In the genomic region with DNA sequence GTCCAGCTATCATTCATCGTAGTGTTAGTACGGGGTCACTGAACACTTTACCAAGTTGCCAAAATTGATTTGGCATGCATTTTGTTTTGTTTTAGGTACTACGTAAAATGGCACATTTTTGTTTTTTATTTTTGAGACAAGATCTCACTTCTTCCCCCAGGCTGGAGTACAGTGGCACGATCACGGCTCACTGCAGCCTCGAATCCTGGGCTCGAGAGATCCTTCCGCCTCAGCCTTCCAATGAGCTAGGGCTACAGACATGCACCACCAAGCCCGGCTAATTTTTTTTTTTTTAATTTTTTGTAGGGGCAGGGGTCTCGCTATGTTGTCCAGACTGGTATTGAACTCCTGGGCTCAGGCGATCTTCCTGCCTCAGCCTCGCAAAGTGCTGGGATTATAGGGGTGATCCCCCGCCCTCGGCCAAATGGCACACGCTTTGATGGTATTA, we compare ENCODE assay signal across 8 cellular contexts. TPM values are rescaled to one million over a fixed set of nuclear protein-coding genes. Genes with fewer than 3 reads are reported as not detected.
A peak's percentile ranks its signal among the peaks of the same experiment; 100 is the strongest.
DNase-seq lines count a peak whose midpoint lies in the region; ATAC-seq and TF ChIP-seq lines count a peak whose summit lies in the region.

No MANE protein-coding gene starts in this region.

- peaks cover 25 to 43% of the 10 kb centered on the region in 2 experiments for H3K79me1 ChIP-seq in IMR-90 (ENCODE audit: low read depth in 1 of 2, low read length in 2 of 2)

- H3K4ac ChIP-seq in IMR-90 (ENCODE audit: low read depth, low read length) = peak overlapping the region; percentile 79

- H4K91ac ChIP-seq in IMR-90 (ENCODE audit: insufficient read depth, low read depth, low read length) = peak overlapping the region; percentile 82

- peak overlapping the region; percentile 80 for H2AK9ac ChIP-seq in IMR-90 (replicated peaks; ENCODE audit: low read depth, low read length, poor library complexity)

- peak overlapping the region; percentile 79 for H2BK5ac ChIP-seq in IMR-90 (ENCODE audit: low read depth, low read length, poor library complexity, severe bottlenecking)

- in situ Hi-C loops in IMR-90 (cut with MboI; ENCODE audit: low sequenced_read_pairs) = no loop called here

- peak overlapping the region; percentile 96 for H2AFZ ChIP-seq in IMR-90 (replicated peaks; ENCODE audit: low read length, poor library complexity)

- TF ChIP-seq POLR2A in IMR-90 (IDR thresholded peaks at IDR 0.05; ENCODE audit: low read depth, low read length) = no peak

- H2BK20ac ChIP-seq in IMR-90 (ENCODE audit: low read depth, low read length) = no peak overlapping the region

- peak overlapping the region; percentile 86 to 94 for H3K27ac Mint-ChIP-seq in activated naive CD4-positive, alpha-beta T cell treated with anti-CD3 and anti-CD28 coated beads, Interleukin-2, amount 50 U/mL, for 72 hours

- peak overlapping the region; percentile 75 for H4K5ac ChIP-seq in IMR-90 (ENCODE audit: low read depth, low read length)

- peak overlapping the region; percentile 93 for H3K23ac ChIP-seq in IMR-90 (ENCODE audit: low read depth, low read length)

- peak overlapping the region; percentile 77 for H3K9ac ChIP-seq in IMR-90 (ENCODE audit: low read depth, low read length)

- H3K27me3 ChIP-seq in BJ (ENCODE audit: control insufficient read depth, insufficient read depth, low read length) = no peaks in the 10 kb centered on the region
- H3K27me3 ChIP-seq in IMR-90 (ENCODE audit: control insufficient read depth, insufficient read depth, low read length) = no peaks in the 10 kb centered on the region

- peak overlapping the region; percentile 57 for H3K18ac ChIP-seq in IMR-90 (ENCODE audit: low read depth, low read length)

- dilution Hi-C loops in IMR-90 (cut with HindIII; ENCODE audit: low sequenced_read_pairs, unreplicated experiment) = no loop called here

- no peaks in the 10 kb centered on the region for H4K20me1 ChIP-seq in IMR-90 (ENCODE audit: insufficient read depth, low read length)

- peaks cover 1% of the 10 kb centered on the region; the same call in 1 of the 2 replicates for H3K36me3 ChIP-seq in BJ (ENCODE audit: control insufficient read depth, insufficient read depth, low read length)
- H3K36me3 ChIP-seq in IMR-90 (ENCODE audit: control insufficient read depth, insufficient read depth, low read length) = peaks cover 7% of the 10 kb centered on the region

- TF ChIP-seq CTCF in BJ (IDR thresholded peaks at IDR 0.05; ENCODE audit: insufficient read depth, low read depth, low read length) = no peak
- TF ChIP-seq CTCF in IMR-90 (conservative IDR thresholded peaks at IDR 0.05; ENCODE audit: low read depth, low read length) = no peak

- no peaks in the 10 kb centered on the region for H3K9me3 ChIP-seq in IMR-90 (ENCODE audit: control insufficient read depth, insufficient read depth, low read length)

- peak overlapping the region; percentile 82 to 95; a peak in 3 of 4 replicates for H4K8ac ChIP-seq in IMR-90 (ENCODE audit: low read depth in 2 of 2, low read length in 2 of 2)

- CTCF ChIA-PET in BJ (lab: Yijun Ruan, JAX) = interaction anchor here (0.6 to 7.2 kb wide), 7 partner anchors 11 to 276 kb away, joined by 3 to 47 read pairs (median 3); no protein-coding TSS in a partner anchor
- CTCF ChIA-PET in IMR-90 (lab: Yijun Ruan, JAX) = interaction anchor here (1.2 to 1.5 kb wide), 2 partner anchors 44 to 140 kb away, joined by 5 to 7 read pairs; no protein-coding TSS in a partner anchor

- H2BK15ac ChIP-seq in IMR-90 (ENCODE audit: low read depth, low read length) = peak overlapping the region; percentile 33; the same call in 1 of the 3 replicates

- peaks cover 10 to 16% of the 10 kb centered on the region in 2 donors for H3K36me3 Mint-ChIP-seq in activated naive CD4-positive, alpha-beta T cell treated with anti-CD3 and anti-CD28 coated beads, Interleukin-2, amount 50 U/mL, for 72 hours

- H3K9me1 ChIP-seq in IMR-90 (ENCODE audit: insufficient read depth, low read length) = peaks cover 6% of the 10 kb centered on the region

- no CpG with 5 or more reads among the region's 15 CpGs for WGBS in IMR-90 (ENCODE audit: extremely low coverage in 2 of 2, insufficient read length in 1 of 2), 2 experiments

- ATAC-seq in IMR-90 (ENCODE audit: low read depth) (peak; percentile 13), HG03159 (IDR thresholded peaks at IDR 0.05; ENCODE audit: unreplicated experiment) (no peak), HG02981 (IDR thresholded peaks at IDR 0.05; ENCODE audit: unreplicated experiment) (no peak)
- ATAC-seq in activated naive CD4-positive, alpha-beta T cell treated with anti-CD3 and anti-CD28 coated beads, Interleukin-2, amount 50 U/mL, for 72 hours = no peak

- intact Hi-C loops in IMR-90 (cut with micrococcal nuclease) = no loop called here

- DNase-seq in BJ (ENCODE audit: low read depth) (no peak), IMR-90 (peak; percentile 31), inferior parietal cortex (ENCODE audit: extremely low spot score) (peak; percentile 25), stromal cell of bone marrow (ENCODE audit: low read depth) (peak; percentile 13), DMS114 treated with DMSO at 0.1 percent for 48 hours (lab: John Stamatoyannopoulos, UW; ENCODE audit: unreplicated experiment) (no peak)
- no peak for DNase-seq in activated naive CD4-positive, alpha-beta T cell treated with anti-CD3 and anti-CD28 coated beads, Interleukin-2, amount 50 U/mL, for 72 hours (ENCODE audit: low spot score in 2 of 2)

- no peak for TF ChIP-seq RAD21 in IMR-90 (IDR thresholded peaks at IDR 0.05; ENCODE audit: low read length)

- H2AK5ac ChIP-seq in IMR-90 (ENCODE audit: low read depth, low read length) = peak overlapping the region; percentile 27; the same call in 1 of the 2 replicates

- peak overlapping the region; percentile 89 for H3K56ac ChIP-seq in IMR-90 (ENCODE audit: extremely low read depth, insufficient read depth, low read length)

- peak overlapping the region; percentile 92 for H3K27ac ChIP-seq in IMR-90 (ENCODE audit: insufficient read depth, low read length)

- peak overlapping the region; percentile 61 for H2BK120ac ChIP-seq in IMR-90 (ENCODE audit: low read depth, low read length)

- POLR2A ChIA-PET in BJ (lab: Charles Lee) = interaction anchor here (0.6 kb wide), 1 partner anchor 30 kb away, joined by 3 read pairs; no protein-coding TSS in a partner anchor
- POLR2A ChIA-PET in IMR-90 (lab: Charles Lee; ENCODE audit: unreplicated experiment) = no interaction called here

- peak overlapping the region; percentile 55 for H3K4me3 ChIP-seq in BJ (ENCODE audit: low read depth, low read length)
- peak overlapping the region; percentile 82 for H3K4me3 ChIP-seq in IMR-90 (ENCODE audit: insufficient read depth, low read depth, low read length)

- H3K4me1 ChIP-seq in IMR-90 (ENCODE audit: control insufficient read depth, insufficient read depth, low read length) = peaks cover 7% of the 10 kb centered on the region

- TSS peak; percentile 31 for BruUV-seq in IMR-90 (replicated peaks; lab: Mats Ljungman, UMichigan)

- peak overlapping the region; percentile 94 for H3K14ac ChIP-seq in IMR-90 (replicated peaks; ENCODE audit: low read depth, low read length)

- peak overlapping the region; percentile 96 for H3K4me2 ChIP-seq in IMR-90 (ENCODE audit: low read depth, low read length)

- no peaks in the 10 kb centered on the region for H3K9me3 Mint-ChIP-seq in activated naive CD4-positive, alpha-beta T cell treated with anti-CD3 and anti-CD28 coated beads, Interleukin-2, amount 50 U/mL, for 72 hours

TF ChIP-seq in IMR-90, 13 proteins besides CTCF, POLR2A, EP300 and RAD21:
- TF ChIP-seq MAZ (IDR thresholded peaks at IDR 0.05; ENCODE audit: borderline replicate concordance, low read depth, low read length) (no peak), RFX5 (IDR thresholded peaks at IDR 0.05; ENCODE audit: low read depth, low read length) (no peak), FOS (IDR thresholded peaks at IDR 0.05; ENCODE audit: low read depth, low read length) (no peak), CHD1 (IDR thresholded peaks at IDR 0.05; ENCODE audit: low read depth, low read length) (no peak), BHLHE40 (IDR thresholded peaks at IDR 0.05; ENCODE audit: low read depth, low read length) (no peak), MXI1 (IDR thresholded peaks at IDR 0.05; ENCODE audit: borderline replicate concordance, low read depth, low read length) (no peak), MAFK (IDR thresholded peaks at IDR 0.05; ENCODE audit: low read depth, low read length) (no peak), SMC3 (IDR thresholded peaks at IDR 0.05; ENCODE audit: low read depth, low read length) (no peak), NFE2L2 (IDR thresholded peaks at IDR 0.05; ENCODE audit: low read depth, low read length) (no peak), RCOR1 (IDR thresholded peaks at IDR 0.05; ENCODE audit: insufficient replicate concordance, low read length) (no peak), CEBPB (IDR thresholded peaks at IDR 0.05; ENCODE audit: low read depth, low read length) (no peak)
- TF ChIP-seq, protein P1, sequence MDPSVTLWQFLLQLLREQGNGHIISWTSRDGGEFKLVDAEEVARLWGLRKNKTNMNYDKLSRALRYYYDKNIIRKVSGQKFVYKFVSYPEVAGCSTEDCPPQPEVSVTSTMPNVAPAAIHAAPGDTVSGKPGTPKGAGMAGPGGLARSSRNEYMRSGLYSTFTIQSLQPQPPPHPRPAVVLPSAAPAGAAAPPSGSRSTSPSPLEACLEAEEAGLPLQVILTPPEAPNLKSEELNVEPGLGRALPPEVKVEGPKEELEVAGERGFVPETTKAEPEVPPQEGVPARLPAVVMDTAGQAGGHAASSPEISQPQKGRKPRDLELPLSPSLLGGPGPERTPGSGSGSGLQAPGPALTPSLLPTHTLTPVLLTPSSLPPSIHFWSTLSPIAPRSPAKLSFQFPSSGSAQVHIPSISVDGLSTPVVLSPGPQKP (IDR thresholded peaks at IDR 0.05; ENCODE audit: borderline replicate concordance, low read depth, low read length) = no peak
- TF ChIP-seq, protein P2, sequence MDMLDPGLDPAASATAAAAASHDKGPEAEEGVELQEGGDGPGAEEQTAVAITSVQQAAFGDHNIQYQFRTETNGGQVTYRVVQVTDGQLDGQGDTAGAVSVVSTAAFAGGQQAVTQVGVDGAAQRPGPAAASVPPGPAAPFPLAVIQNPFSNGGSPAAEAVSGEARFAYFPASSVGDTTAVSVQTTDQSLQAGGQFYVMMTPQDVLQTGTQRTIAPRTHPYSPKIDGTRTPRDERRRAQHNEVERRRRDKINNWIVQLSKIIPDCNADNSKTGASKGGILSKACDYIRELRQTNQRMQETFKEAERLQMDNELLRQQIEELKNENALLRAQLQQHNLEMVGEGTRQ (IDR thresholded peaks at IDR 0.05; ENCODE audit: low read depth, low read length) = no peak

RNA-seq across cellular contexts. Expression of a gene that starts 0.8 kb away (rescaled TPM):
- polyA plus RNA-seq in BJ (2011; rRNA removed) (7.6 and 16.8 TPM in 2 replicates), IMR-90 (2012; rRNA removed) (7.2 and 8.4 TPM in 2 replicates)
- polyA minus RNA-seq in BJ (2011; rRNA and poly(A)+ RNA removed) = 27.5 and 42.2 TPM in 2 replicates
- 19.9 and 26.9 TPM in 2 replicates for total RNA-seq in IMR-90 (2012; rRNA removed)
- 1.4 and 2.6 TPM in 2 replicates for polyA plus RNA-seq in IMR-90 (2012; cell fraction: cytosol; rRNA removed)
- 0.98 and 9.0 TPM in 2 replicates for polyA plus RNA-seq in IMR-90 (2012; cell fraction: nucleus; rRNA removed; ENCODE audit: low replicate concordance)
- total RNA-seq in activated naive CD4-positive, alpha-beta T cell treated with anti-CD3 and anti-CD28 coated beads, Interleukin-2, amount 50 U/mL, for 72 hours = 10 to 100 TPM; 22.7 to 28.8 TPM

Comparison
In these comparisons a context has a peak if more than half of its experiments do, and no peak if none do; other contexts are left out.
1. DNase-seq: peak in IMR-90 (single experiment), inferior parietal cortex (single experiment) and stromal cell of bone marrow (single experiment); none in BJ (single experiment), activated naive CD4-positive, alpha-beta T cell treated with anti-CD3 and anti-CD28 coated beads, Interleukin-2, amount 50 U/mL, for 72 hours (0 of 2) and DMS114 treated with DMSO at 0.1 percent for 48 hours (single experiment).